In genomic region chr22:17085277-17086091, GRCh38 we compare ENCODE assay signal across 8 cellular contexts. TPM values are rescaled to one million over a fixed set of nuclear protein-coding genes. Genes with fewer than 3 reads are reported as not detected.
DNase-seq lines count a peak whose midpoint lies in the region; ATAC-seq and TF ChIP-seq lines count a peak whose summit lies in the region.

No MANE protein-coding gene starts in this region.

- H3K9me3 ChIP-seq in CD8-positive, alpha-beta T cell (ENCODE audit: low read length), result no peaks in the 10 kb centered on the region
- no peaks in the 10 kb centered on the region for H3K9me3 ChIP-seq in esophagus (ENCODE audit: control insufficient read depth in 2 of 2, insufficient read depth in 1 of 2, low read depth in 1 of 2, low read length in 1 of 2)
- no peaks in the 10 kb centered on the region for H3K9me3 ChIP-seq in neural cell (ENCODE audit: low read length)

- no peak for TF ChIP-seq CTCF in CD8-positive, alpha-beta T cell (IDR thresholded peaks at IDR 0.05)
- TF ChIP-seq CTCF in neural cell (IDR thresholded peaks at IDR 0.05; ENCODE audit: poor library complexity, severe bottlenecking), result no peak

- peaks cover 6% of the 10 kb centered on the region for H3K36me3 Mint-ChIP-seq in CD8-positive, alpha-beta T cell
- H3K36me3 Mint-ChIP-seq in activated CD4-positive, alpha-beta T cell treated with anti-CD3 and anti-CD28 coated beads, Interleukin-2, amount 10 ng/mL, durations not matched to agents 24 days and 14 days (ENCODE audit: low read depth), result peaks cover 8% of the 10 kb centered on the region

- CTCF ChIA-PET in CD8-positive, alpha-beta T cell (lab: Charles Lee), result interaction anchor here (0.7 to 2.5 kb wide), 3 partner anchors 13 to 86 kb away, joined by 3 to 10 read pairs (median 4); no protein-coding TSS in a partner anchor

- ATAC-seq in CD8-positive, alpha-beta T cell, result peak; percentile 7
- peak; percentile 8 for ATAC-seq in HG02588 (IDR thresholded peaks at IDR 0.05; ENCODE audit: unreplicated experiment)
- no peak for ATAC-seq in HG03342 (IDR thresholded peaks at IDR 0.05; ENCODE audit: unreplicated experiment)

- peak overlapping the region; percentile 96 for H3K4me3 Mint-ChIP-seq in CD8-positive, alpha-beta T cell
- peak overlapping the region; percentile 90 for H3K4me3 Mint-ChIP-seq in activated CD4-positive, alpha-beta T cell treated with anti-CD3 and anti-CD28 coated beads, Interleukin-2, amount 10 ng/mL, durations not matched to agents 24 days and 14 days

- no peaks in the 10 kb centered on the region for H4K20me1 ChIP-seq in neural cell (ENCODE audit: insufficient read depth)

- H3K9ac ChIP-seq in neural cell (ENCODE audit: low read length), result peak overlapping the region; percentile 3

- peak overlapping the region; percentile 79 for H3K27ac ChIP-seq in CD8-positive, alpha-beta T cell (ENCODE audit: low read depth, low read length)
- H3K27ac ChIP-seq in esophagus (ENCODE audit: low read depth in 2 of 2, low read length in 1 of 2), result peak overlapping the region; percentile 89 to 91
- no peak overlapping the region for H3K27ac ChIP-seq in neural cell (ENCODE audit: low read length)

- H3K27me3 ChIP-seq in CD8-positive, alpha-beta T cell (ENCODE audit: insufficient read depth, low read length), result no peaks in the 10 kb centered on the region
- no peaks in the 10 kb centered on the region for H3K27me3 ChIP-seq in esophagus (ENCODE audit: control insufficient read depth in 1 of 2, insufficient read depth in 2 of 2, low read length in 2 of 2)
- H3K27me3 ChIP-seq in neural cell (ENCODE audit: insufficient read depth, low read depth, low read length), result peaks cover 46% of the 10 kb centered on the region

- H3K4me2 ChIP-seq in neural cell (ENCODE audit: low read length), result no peak overlapping the region

- H3K4me3 ChIP-seq in CD8-positive, alpha-beta T cell (ENCODE audit: low read depth, low read length), result peak overlapping the region; percentile 48
- H3K4me3 ChIP-seq in esophagus (ENCODE audit: low read depth in 1 of 2, low read length in 2 of 2) (peak overlapping the region; percentile 83 to 98), neural cell (ENCODE audit: low read length) (peak overlapping the region; percentile 60)

- WGBS in esophagus, 2 donors, result 4 to 6% methylated on average over 76 to 88 of the region's 88 CpGs

- intact Hi-C loops in CD8-positive, alpha-beta T cell (cut with DNase I, micrococcal nuclease), result loop anchor here (1.0 to 10.0 kb wide), 10 partner anchors 13 to 991 kb away; partner anchors contain the start of genes ADA2 (in 2 of the 2), BCL2L13 (in 2 of the 2), ATP6V1E1 (in 1 of the 2) and BID (in 1 of the 2)
- intact Hi-C loops in activated CD4-positive, alpha-beta T cell treated with anti-CD3 and anti-CD28 coated beads, Interleukin-2, amount 10 ng/mL, durations not matched to agents 24 days and 14 days (cut with micrococcal nuclease), result loop anchor here (2.0 to 5.0 kb wide), 3 partner anchors 31 to 682 kb away; partner anchors contain the start of gene ADA2

- no peak for TF ChIP-seq EP300 in neural cell (conservative IDR thresholded peaks at IDR 0.05; ENCODE audit: poor library complexity, severe bottlenecking)

- peak in 3 of 7 experiments; percentile 26 to 39 (median 38) for DNase-seq in CD8-positive, alpha-beta T cell
- peak; percentile 77 for DNase-seq in activated CD4-positive, alpha-beta T cell treated with anti-CD3 and anti-CD28 coated beads, Interleukin-2, amount 10 ng/mL, durations not matched to agents 24 days and 14 days
- DNase-seq in HuH-7 (ENCODE audit: low spot score) (no peak), NCI-H1930 (lab: John Stamatoyannopoulos, UW) (no peak)

- no peaks in the 10 kb centered on the region for H3K79me2 ChIP-seq in neural cell (replicated peaks; ENCODE audit: insufficient read depth, low read length)

- no peaks in the 10 kb centered on the region for H3K9me2 ChIP-seq in neural cell (ENCODE audit: insufficient read depth, low read length)

- H3K27ac Mint-ChIP-seq in CD8-positive, alpha-beta T cell, result peak overlapping the region; percentile 91
- peak overlapping the region; percentile 88 for H3K27ac Mint-ChIP-seq in activated CD4-positive, alpha-beta T cell treated with anti-CD3 and anti-CD28 coated beads, Interleukin-2, amount 10 ng/mL, durations not matched to agents 24 days and 14 days

- no peaks in the 10 kb centered on the region for H3K9me3 Mint-ChIP-seq in CD8-positive, alpha-beta T cell
- H3K9me3 Mint-ChIP-seq in activated CD4-positive, alpha-beta T cell treated with anti-CD3 and anti-CD28 coated beads, Interleukin-2, amount 10 ng/mL, durations not matched to agents 24 days and 14 days, result no peaks in the 10 kb centered on the region

- POLR2A ChIA-PET in CD8-positive, alpha-beta T cell (lab: Charles Lee), result interaction anchor here (0.7 to 2.4 kb wide), 6 partner anchors 10 to 554 kb away, joined by 3 to 12 read pairs (median 4); no protein-coding TSS in a partner anchor

- no peaks in the 10 kb centered on the region for H3K27me3 Mint-ChIP-seq in CD8-positive, alpha-beta T cell (ENCODE audit: low read depth)
- peaks cover 3% of the 10 kb centered on the region for H3K27me3 Mint-ChIP-seq in activated CD4-positive, alpha-beta T cell treated with anti-CD3 and anti-CD28 coated beads, Interleukin-2, amount 10 ng/mL, durations not matched to agents 24 days and 14 days

- H3K36me3 ChIP-seq in CD8-positive, alpha-beta T cell (ENCODE audit: insufficient read depth, low read length), result no peaks in the 10 kb centered on the region
- H3K36me3 ChIP-seq in esophagus (ENCODE audit: control insufficient read depth in 2 of 2, insufficient read depth in 2 of 2, low read length in 1 of 2) (no peaks in the 10 kb centered on the region), neural cell (ENCODE audit: insufficient read depth, low read length) (no peaks in the 10 kb centered on the region)

- H3F3A ChIP-seq in neural cell (ENCODE audit: insufficient read depth, low read length, poor library complexity, severe bottlenecking), result no peaks in the 10 kb centered on the region

- no peak overlapping the region for H2AFZ ChIP-seq in neural cell (ENCODE audit: low read depth, low read length)

- TF ChIP-seq RAD21 in neural cell (conservative IDR thresholded peaks at IDR 0.05), result no peak

- H3K4me1 Mint-ChIP-seq in CD8-positive, alpha-beta T cell (ENCODE audit: low read depth), result peaks cover 45% of the 10 kb centered on the region
- H3K4me1 Mint-ChIP-seq in activated CD4-positive, alpha-beta T cell treated with anti-CD3 and anti-CD28 coated beads, Interleukin-2, amount 10 ng/mL, durations not matched to agents 24 days and 14 days, result peaks cover 45% of the 10 kb centered on the region

- H3K4me1 ChIP-seq in CD8-positive, alpha-beta T cell (ENCODE audit: insufficient read depth, low read length), result peaks cover 42% of the 10 kb centered on the region
- no peaks in the 10 kb centered on the region for H3K4me1 ChIP-seq in esophagus (ENCODE audit: control insufficient read depth in 2 of 2, insufficient read depth in 2 of 2, low read length in 1 of 2)

TF ChIP-seq in neural cell, 6 proteins besides CTCF, POLR2A, EP300 and RAD21:
- TF ChIP-seq SMC3 (conservative IDR thresholded peaks at IDR 0.05; ENCODE audit: poor library complexity) (no peak), POLR2AphosphoS5 (IDR thresholded peaks at IDR 0.05) (no peak), MXI1 (conservative IDR thresholded peaks at IDR 0.05; ENCODE audit: poor library complexity, severe bottlenecking) (no peak), REST (IDR thresholded peaks at IDR 0.05; ENCODE audit: borderline replicate concordance) (no peak), TAF1 (IDR thresholded peaks at IDR 0.05; ENCODE audit: low read depth) (no peak), EZH2 (IDR thresholded peaks at IDR 0.05; ENCODE audit: borderline replicate concordance, insufficient read depth, low read length, poor library complexity, severe bottlenecking) (peak; percentile 44)

RNA-seq across cellular contexts. Expression of gene IL17RA, which starts 0.7 kb away (rescaled TPM):
- 10 to 100 TPM; 20.4 to 24.7 TPM for total RNA-seq in CD8-positive, alpha-beta T cell
- total RNA-seq in activated CD4-positive, alpha-beta T cell treated with anti-CD3 and anti-CD28 coated beads, Interleukin-2, amount 10 ng/mL, durations not matched to agents 24 days and 14 days, result 18.4 and 19.8 TPM in 2 replicates
- polyA plus RNA-seq in esophagus (1 to 10 TPM; 3.8 TPM), neural cell (0.08 and 0.52 TPM in 2 replicates)
- polyA minus RNA-seq in neural cell, result 0.12 and 0.24 TPM in 2 replicates

RNA-seq across cellular contexts. Expression of gene TMEM121B, which starts 35.7 kb away (rescaled TPM):
- under 1 TPM in 1 of 2 experiments, not detected in 1; 0.11 TPM for total RNA-seq in CD8-positive, alpha-beta T cell
- total RNA-seq in activated CD4-positive, alpha-beta T cell treated with anti-CD3 and anti-CD28 coated beads, Interleukin-2, amount 10 ng/mL, durations not matched to agents 24 days and 14 days, result 0.16 and 0.17 TPM in 2 replicates
- polyA plus RNA-seq in esophagus, result under 1 TPM; 0.19 to 0.33 TPM
- 15.8 and 16.8 TPM in 2 replicates for polyA plus RNA-seq in neural cell
- polyA minus RNA-seq in neural cell, result 24.6 and 26.7 TPM in 2 replicates
